In the genomic region with DNA sequence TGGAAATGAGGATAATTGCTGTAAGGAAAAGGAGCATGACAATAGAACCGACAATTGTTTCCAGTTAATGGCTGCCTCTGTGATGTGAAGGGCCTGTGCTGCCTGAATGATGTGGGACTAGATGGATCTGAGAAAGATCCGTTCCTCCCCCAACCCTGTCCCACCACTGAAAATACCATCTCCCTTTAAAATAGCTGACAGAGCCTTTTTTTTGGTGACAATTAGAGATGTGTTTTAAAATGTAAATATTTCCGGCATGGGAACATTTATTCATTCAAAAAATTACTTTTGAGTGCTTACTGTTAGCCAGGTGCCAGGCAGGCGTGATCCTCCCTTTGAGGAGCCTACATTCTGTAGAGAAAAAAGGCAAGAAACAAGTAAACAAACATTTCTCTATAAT, we compare ENCODE assay signal across 15 cellular contexts.
DNase-seq lines count a peak whose midpoint lies in the region; ATAC-seq and TF ChIP-seq lines count a peak whose summit lies in the region.
"Had no signal": no experiment of that assay in that cellular context is flagged by ENCODE, and none has a peak within 500 bp of the region (broad histone marks: within the 10 kb centered on the region; RNA-seq: fewer than 3 reads in every experiment).

No MANE protein-coding gene starts in this region.

- no peak overlapping the region for H3K4me2 ChIP-seq in DND-41 (ENCODE audit: insufficient read depth, low read length)

- BruUV-seq in Panc1 (replicated peaks; lab: Mats Ljungman, UMichigan) = no TSS peak

- peaks cover 0 to 10% (median 0%) of the 10 kb centered on the region in 5 donors for H3K27me3 Mint-ChIP-seq in naive thymus-derived CD4-positive, alpha-beta T cell

- H4K20me1 ChIP-seq in DND-41 (ENCODE audit: insufficient read depth, low read length) = no peaks in the 10 kb centered on the region

- H3K27ac Mint-ChIP-seq in naive thymus-derived CD4-positive, alpha-beta T cell = no peak overlapping the region
- H3K27ac Mint-ChIP-seq: IgD-negative memory B cell had no signal

- H3K9me3 ChIP-seq in DND-41 (ENCODE audit: insufficient read depth, low read length, severe bottlenecking) (no peaks in the 10 kb centered on the region), Panc1 (ENCODE audit: control insufficient read depth, insufficient read depth, low read depth, low read length) (no peaks in the 10 kb centered on the region)
- H3K9me3 ChIP-seq in naive thymus-derived CD4-positive, alpha-beta T cell (ENCODE audit: control insufficient read depth in 2 of 3, low read length in 3 of 3) = no peaks in the 10 kb centered on the region

- H3K36me3 ChIP-seq in DND-41 (ENCODE audit: insufficient read depth, low read length) = peaks cover 29% of the 10 kb centered on the region
- H3K36me3 ChIP-seq in Panc1 (ENCODE audit: control insufficient read depth, insufficient read depth, low read length) = no peaks in the 10 kb centered on the region
- no peaks in the 10 kb centered on the region for H3K36me3 ChIP-seq in naive thymus-derived CD4-positive, alpha-beta T cell (ENCODE audit: control insufficient read depth in 2 of 3, insufficient read depth in 3 of 3, low read length in 3 of 3)

- H3K27ac ChIP-seq in DND-41 (ENCODE audit: low read length) (peak overlapping the region; percentile 62), Panc1 (ENCODE audit: low read length) (peak overlapping the region; percentile 64; the same call in 1 of the 2 replicates)
- H3K27ac ChIP-seq in naive thymus-derived CD4-positive, alpha-beta T cell (ENCODE audit: low read depth, low read length) = no peak overlapping the region
- H3K27ac ChIP-seq: 22Rv1 had no signal

- H3K4me1 ChIP-seq in DND-41 (ENCODE audit: insufficient read depth, low read length) (peaks cover 64% of the 10 kb centered on the region), Panc1 (ENCODE audit: control insufficient read depth, insufficient read depth, low read length) (peaks cover 60% of the 10 kb centered on the region)
- peaks cover 17 to 34% of the 10 kb centered on the region in 2 donors for H3K4me1 ChIP-seq in naive thymus-derived CD4-positive, alpha-beta T cell (ENCODE audit: control insufficient read depth in 2 of 2, insufficient read depth in 2 of 2, low read length in 2 of 2)

- CTCF ChIA-PET in Panc1 (lab: Charles Lee) = no interaction called here
- CTCF ChIA-PET in naive thymus-derived CD4-positive, alpha-beta T cell (lab: Charles Lee) = no interaction called here

- no peak for TF ChIP-seq CTCF in DND-41 (IDR thresholded peaks at IDR 0.05; ENCODE audit: borderline replicate concordance, extremely low read depth, low read length, poor library complexity, severe bottlenecking)
- no peak for TF ChIP-seq CTCF in Panc1 (IDR thresholded peaks at IDR 0.05)

- H3K9ac ChIP-seq in DND-41 (ENCODE audit: low read depth, low read length) = no peak overlapping the region

- intact Hi-C loops in Panc1 (cut with micrococcal nuclease; ENCODE audit: unreplicated experiment) = no loop called here
- intact Hi-C loops in naive thymus-derived CD4-positive, alpha-beta T cell (cut with micrococcal nuclease) = loop anchor here (2.0 to 5.0 kb wide), 2 partner anchors 13 to 47 kb away; no protein-coding TSS in a partner anchor

- peak; percentile 57 for DNase-seq in NCI-H1436 treated with DMSO at 0.1 percent for 48 hours (lab: John Stamatoyannopoulos, UW)
- DNase-seq in NCI-H1436 (lab: John Stamatoyannopoulos, UW) = no peak
- DNase-seq in DND-41 = no peak
- no peak for DNase-seq in Panc1 (ENCODE audit: low read depth, low spot score)
- no peak for DNase-seq in naive thymus-derived CD4-positive, alpha-beta T cell
- no peak for DNase-seq in activated effector memory CD4-positive, alpha-beta T cell treated with anti-CD3 and anti-CD28 coated beads, Interleukin-2, amount 50 U/mL, for 16 hours
- no peak for DNase-seq in islet precursor cell
- DNase-seq: C1 segment of cervical spinal cord, HCEC 1CT, NCI-H1092, NCI-H187, SIG-M5 had no signal

- peaks cover 35 to 74% (median 49%) of the 10 kb centered on the region in 7 donors for H3K4me1 Mint-ChIP-seq in naive thymus-derived CD4-positive, alpha-beta T cell
- H3K4me1 Mint-ChIP-seq: IgD-negative memory B cell had no signal

- peaks cover 0 to 50% (median 4%) of the 10 kb centered on the region in 5 donors for H3K36me3 Mint-ChIP-seq in naive thymus-derived CD4-positive, alpha-beta T cell
- H3K36me3 Mint-ChIP-seq: IgD-negative memory B cell had no signal

- in situ Hi-C loops in Panc1 (cut with HindIII; ENCODE audit: low pct_unique_long_range_greater_than_20kb, low sequenced_read_pairs) = no loop called here

- H3K79me2 ChIP-seq in DND-41 (ENCODE audit: insufficient read depth, low read length) = peaks cover 2% of the 10 kb centered on the region; the same call in 1 of the 2 replicates

- no peaks in the 10 kb centered on the region for H3K27me3 ChIP-seq in DND-41 (ENCODE audit: insufficient read depth, low read length, poor library complexity)
- H3K27me3 ChIP-seq in Panc1 (ENCODE audit: control insufficient read depth, insufficient read depth, low read length) = no peaks in the 10 kb centered on the region
- no peaks in the 10 kb centered on the region for H3K27me3 ChIP-seq in naive thymus-derived CD4-positive, alpha-beta T cell (ENCODE audit: control insufficient read depth in 2 of 2, insufficient read depth in 2 of 2, low read length in 2 of 2)

- no peak for ATAC-seq in DND-41 (ENCODE audit: insufficient read depth, low read depth)
- ATAC-seq in Panc1 = no peak
- no peak for ATAC-seq in naive thymus-derived CD4-positive, alpha-beta T cell
- no peak for ATAC-seq in HG03175 (IDR thresholded peaks at IDR 0.05; ENCODE audit: unreplicated experiment)

- H3K4me3 ChIP-seq in DND-41 (ENCODE audit: low read depth in 1 of 2, low read length in 2 of 2) = no peak overlapping the region
- no peak overlapping the region for H3K4me3 ChIP-seq in Panc1 (ENCODE audit: low read depth in 2 of 2, low read length in 2 of 2)
- no peak overlapping the region for H3K4me3 ChIP-seq in naive thymus-derived CD4-positive, alpha-beta T cell (ENCODE audit: low read length)

- H3K9me3 Mint-ChIP-seq in naive thymus-derived CD4-positive, alpha-beta T cell = peaks cover 0 to 3% (median 0%) of the 10 kb centered on the region in 11 donors
- H3K9me3 Mint-ChIP-seq: IgD-negative memory B cell had no signal

- no peak overlapping the region for H2AFZ ChIP-seq in DND-41 (ENCODE audit: low read depth, low read length)

- POLR2A ChIA-PET in Panc1 (lab: Charles Lee) = no interaction called here
- POLR2A ChIA-PET in naive thymus-derived CD4-positive, alpha-beta T cell (lab: Charles Lee) = interaction anchor here (1.0 kb wide), 1 partner anchor 14 kb away, joined by 4 read pairs; no protein-coding TSS in a partner anchor

- peak overlapping the region in 7 of 10 donors; percentile 12 to 72 (median 43) for H3K4me3 Mint-ChIP-seq in naive thymus-derived CD4-positive, alpha-beta T cell
- H3K4me3 Mint-ChIP-seq: IgD-negative memory B cell had no signal
